In the genomic region with DNA sequence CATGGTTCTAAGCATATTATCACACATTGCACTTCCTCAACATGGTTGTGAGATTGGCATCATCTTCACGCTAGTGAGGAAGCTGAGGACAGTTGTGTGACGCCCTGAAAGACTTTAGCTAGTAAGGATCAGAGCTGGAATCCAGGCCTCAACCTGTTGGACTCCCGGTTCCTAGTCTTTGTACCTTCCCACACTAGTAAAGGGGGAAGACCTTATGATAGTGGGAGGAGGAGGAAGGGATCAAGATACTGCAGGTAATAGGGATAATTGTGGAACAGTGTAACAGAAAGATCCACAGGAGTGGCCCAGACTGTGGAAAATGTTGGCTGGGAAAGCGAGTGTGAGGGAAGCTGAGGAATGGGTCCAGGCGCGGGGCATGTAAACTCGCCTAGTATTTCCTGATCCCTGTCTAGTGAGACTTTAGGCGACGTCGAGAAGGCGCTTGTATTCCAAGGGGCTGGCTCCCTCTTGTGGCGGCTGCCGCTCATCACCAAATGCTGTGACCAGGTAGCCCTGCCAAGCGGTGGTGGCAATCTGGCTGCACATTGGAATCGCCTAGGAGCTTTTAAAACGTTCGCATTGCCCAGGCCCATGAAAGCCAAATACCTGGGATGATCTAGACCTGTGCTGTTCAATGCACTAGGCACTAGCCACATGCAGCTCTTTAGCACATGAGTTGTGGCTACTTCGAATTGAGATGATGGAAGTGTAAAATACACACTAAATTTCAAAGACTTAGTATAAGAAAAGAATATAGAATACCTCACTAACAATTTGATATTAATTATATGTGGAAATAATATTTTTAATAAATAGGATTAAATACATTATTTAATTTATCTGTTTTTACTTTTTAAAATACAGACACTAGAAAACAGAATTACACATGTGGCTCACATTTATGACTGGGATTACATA, we compare ENCODE assay signal across 8 cellular contexts. TPM values are rescaled to one million over a fixed set of nuclear protein-coding genes. Genes with fewer than 3 reads are reported as not detected.
DNase-seq lines count a peak whose midpoint lies in the region; ATAC-seq and TF ChIP-seq lines count a peak whose summit lies in the region.

No MANE protein-coding gene starts in this region.

- no peak overlapping the region for H3K27ac Mint-ChIP-seq in CD14-positive monocyte

- H3K27me3 Mint-ChIP-seq in CD14-positive monocyte (ENCODE audit: low read depth in 3 of 3) = peaks cover 2 to 4% (median 3%) of the 10 kb centered on the region in 3 donors

- intact Hi-C loops in CD14-positive monocyte (cut with micrococcal nuclease) = loop anchor here in 1 of 2 donors (10.0 kb wide), 1 partner anchor 1896 kb away; no protein-coding TSS in a partner anchor

- DNase-seq in CD14-positive monocyte (ENCODE audit: low spot score) = peak; percentile 44
- peak; percentile 18 for DNase-seq in NCI-H524 treated with DMSO at 0.1 percent for 48 hours (lab: John Stamatoyannopoulos, UW)
- peak; percentile 44 for DNase-seq in activated CD4-positive, alpha-beta T cell treated with anti-CD3 and anti-CD28 coated beads, Interleukin-2, amount 50 U/mL, for 1 hour
- DNase-seq in effector CD8-positive, alpha-beta T cell (lab: John Stamatoyannopoulos, UW) = peak; percentile 3
- peak; percentile 67 for DNase-seq in medulla oblongata (ENCODE audit: extremely low spot score)
- DNase-seq in stimulated activated CD8-positive, alpha-beta memory T cell treated with anti-CD3 and anti-CD28 coated beads, Interleukin-4, amount 100 ng/mL, for 24 hours (ENCODE audit: low read depth) = peak; percentile 30

- H3K36me3 Mint-ChIP-seq in CD14-positive monocyte = no peaks in the 10 kb centered on the region

- H3K9me3 Mint-ChIP-seq in CD14-positive monocyte = no peaks in the 10 kb centered on the region

- ATAC-seq in GM19324 (IDR thresholded peaks at IDR 0.05; ENCODE audit: low FRiP score, unreplicated experiment) (peak; percentile 84), HG03432 (IDR thresholded peaks at IDR 0.05; ENCODE audit: unreplicated experiment) (peak; percentile 96)

- peaks cover 3% of the 10 kb centered on the region for H3K4me1 Mint-ChIP-seq in CD14-positive monocyte

- H3K4me3 Mint-ChIP-seq in CD14-positive monocyte = peak overlapping the region in 1 of 2 donors; percentile 28

- peak; percentile 75 for TF ChIP-seq CTCF in CD14-positive monocyte (IDR thresholded peaks at IDR 0.05)

RNA-seq across cellular contexts. Expression of a gene that starts 38.8 kb away (rescaled TPM):
- polyA plus RNA-seq in CD14-positive monocyte = not detected

Comparison
In these comparisons a context has a peak if more than half of its experiments do, and no peak if none do; other contexts are left out.
1. Peak in every context shown above with its lines: DNase-seq and ATAC-seq.
2. DNase-seq: peak in every context shown above with its lines; median percentile 67 in medulla oblongata; 44 in CD14-positive monocyte; 44 in activated CD4-positive, alpha-beta T cell treated with anti-CD3 and anti-CD28 coated beads, Interleukin-2, amount 50 U/mL, for 1 hour; 30 in stimulated activated CD8-positive, alpha-beta memory T cell treated with anti-CD3 and anti-CD28 coated beads, Interleukin-4, amount 100 ng/mL, for 24 hours; 18 in NCI-H524 treated with DMSO at 0.1 percent for 48 hours; 3 in effector CD8-positive, alpha-beta T cell.